ENCODE assay signal across 9 cellular contexts in the genomic region with DNA sequence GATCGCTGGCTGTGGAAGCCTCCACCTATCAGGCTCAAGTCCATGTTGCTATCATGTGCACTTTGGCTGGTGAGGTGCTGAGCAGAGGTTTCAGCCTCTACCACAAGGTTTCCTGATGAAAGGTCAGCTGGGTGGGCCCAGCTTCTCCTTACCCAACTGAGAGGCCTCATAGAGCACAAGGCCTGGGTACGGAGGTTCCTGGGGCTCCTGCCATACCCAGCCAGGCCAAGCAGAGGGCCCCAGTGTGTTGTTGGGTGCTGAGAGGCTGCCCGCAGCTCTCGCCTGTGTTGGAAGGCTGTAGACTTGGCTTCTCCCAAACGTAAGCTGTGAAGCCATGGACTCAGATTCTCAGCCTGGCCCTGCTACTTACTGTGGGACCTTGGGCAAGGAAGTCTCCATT. TPM values are rescaled to one million over a fixed set of nuclear protein-coding genes. Genes with fewer than 3 reads are reported as not detected.
DNase-seq lines count a peak whose midpoint lies in the region; ATAC-seq and TF ChIP-seq lines count a peak whose summit lies in the region.
"Had no signal": no experiment of that assay in that cellular context is flagged by ENCODE, and none has a peak within 500 bp of the region (broad histone marks: within the 10 kb centered on the region; RNA-seq: fewer than 3 reads in every experiment).

No MANE protein-coding gene starts in this region.

- peaks cover 54 to 63% of the 10 kb centered on the region in 2 experiments for H3K4me1 Mint-ChIP-seq in H9
- H3K4me1 Mint-ChIP-seq in WTC11: peaks cover 63% of the 10 kb centered on the region
- peaks cover 88 to 93% of the 10 kb centered on the region in 2 donors for H3K4me1 Mint-ChIP-seq in immature natural killer cell
- H3K4me1 Mint-ChIP-seq in stimulated activated memory B cell treated with anti-CD40 and anti-IgM and Interleukin-4, amounts not matched to agents 10 μg/mL and 1 μg/mL and 100 μg/mL, for 72 hours: peaks cover 80% of the 10 kb centered on the region

- peak overlapping the region; percentile 64 for H3K14ac ChIP-seq in H9 (ENCODE audit: insufficient read depth, low read length)

- H2AK5ac ChIP-seq in H9 (ENCODE audit: insufficient read length, low read length): no peak overlapping the region

- H2AFZ ChIP-seq in H9 (ENCODE audit: low read length): no peak overlapping the region

- peak overlapping the region; percentile 56 for H3K18ac ChIP-seq in H9 (ENCODE audit: insufficient read length, low read depth, low read length)

- no peak overlapping the region for H2BK15ac ChIP-seq in H9 (ENCODE audit: low read depth, low read length)

- peaks cover 2% of the 10 kb centered on the region; the same call in 1 of the 2 replicates for H3K4me1 ChIP-seq in H9 (ENCODE audit: insufficient read depth, low read length)

- no peak overlapping the region for H4K5ac ChIP-seq in H9 (ENCODE audit: insufficient read length, low read depth, low read length)

- DNase-seq in H9 (no peak), WTC11 (ENCODE audit: low spot score) (no peak), immature natural killer cell (peak; percentile 77 to 80 (median 79)), activated gamma-delta T cell (lab: John Stamatoyannopoulos, UW) (no peak), NCI-H2171 (lab: John Stamatoyannopoulos, UW) (no peak)
- DNase-seq: effector CD4-positive, alpha-beta T cell had no signal

- H3K4me3 Mint-ChIP-seq in H9: no peak overlapping the region
- H3K4me3 Mint-ChIP-seq in WTC11: no peak overlapping the region
- H3K4me3 Mint-ChIP-seq in immature natural killer cell: peak overlapping the region; percentile 75 to 87 (median 81)
- no peak overlapping the region for H3K4me3 Mint-ChIP-seq in stimulated activated memory B cell treated with anti-CD40 and anti-IgM and Interleukin-4, amounts not matched to agents 10 μg/mL and 1 μg/mL and 100 μg/mL, for 72 hours

- H4K91ac ChIP-seq in H9 (ENCODE audit: insufficient read length, low read depth, low read length): peak overlapping the region; percentile 27

- H3K27me3 ChIP-seq in H9 (ENCODE audit: insufficient read depth, low read length): no peaks in the 10 kb centered on the region

- H2BK20ac ChIP-seq in H9 (ENCODE audit: low read depth, low read length, poor library complexity, severe bottlenecking): no peak overlapping the region

- no peaks in the 10 kb centered on the region for H4K20me1 ChIP-seq in H9 (ENCODE audit: control insufficient read depth, insufficient read depth, insufficient read length)

- H3K56ac ChIP-seq in H9 (ENCODE audit: insufficient read length, low read depth, low read length): no peak overlapping the region

- H3K79me1 ChIP-seq in H9 (ENCODE audit: insufficient read depth, low read depth, low read length, poor library complexity, severe bottlenecking): peaks cover 2% of the 10 kb centered on the region

- no peaks in the 10 kb centered on the region; a peak in 1 of 5 replicates for H3K9me3 Mint-ChIP-seq in H9
- H3K9me3 Mint-ChIP-seq in WTC11: no peaks in the 10 kb centered on the region
- peaks cover 0 to 1% (median 0%) of the 10 kb centered on the region in 6 donors for H3K9me3 Mint-ChIP-seq in immature natural killer cell
- no peaks in the 10 kb centered on the region for H3K9me3 Mint-ChIP-seq in stimulated activated memory B cell treated with anti-CD40 and anti-IgM and Interleukin-4, amounts not matched to agents 10 μg/mL and 1 μg/mL and 100 μg/mL, for 72 hours

- no peak overlapping the region for H3T11ph ChIP-seq in H9 (ENCODE audit: low read length)

- H3K23me2 ChIP-seq in H9 (ENCODE audit: insufficient read length, low read depth, low read length, poor library complexity, severe bottlenecking): no peaks in the 10 kb centered on the region

- ATAC-seq in WTC11: peak; percentile 43; the same call in 1 of the 2 replicates
- ATAC-seq in stimulated activated memory B cell treated with anti-CD40 and anti-IgM and Interleukin-4, amounts not matched to agents 10 μg/mL and 1 μg/mL and 100 μg/mL, for 72 hours: peak; percentile 87
- no peak for ATAC-seq in HG03025 (IDR thresholded peaks at IDR 0.05; ENCODE audit: low FRiP score, unreplicated experiment)
- no peak for ATAC-seq in GM18868 (IDR thresholded peaks at IDR 0.05; ENCODE audit: unreplicated experiment)

- H3K27ac ChIP-seq in H9 (ENCODE audit: insufficient read length, low read depth, low read length): no peak overlapping the region

- H3K27ac Mint-ChIP-seq in H9 (peak overlapping the region; percentile 40 to 94 (median 73); a peak in 3 of 7 replicates), WTC11 (peak overlapping the region; percentile 61), immature natural killer cell (peak overlapping the region; percentile 99 to 100 (median 100))
- peak overlapping the region; percentile 68 for H3K27ac Mint-ChIP-seq in stimulated activated memory B cell treated with anti-CD40 and anti-IgM and Interleukin-4, amounts not matched to agents 10 μg/mL and 1 μg/mL and 100 μg/mL, for 72 hours

- H2BK120ac ChIP-seq in H9 (ENCODE audit: low read depth, low read length, poor library complexity, severe bottlenecking): no peak overlapping the region

- H3K27me3 Mint-ChIP-seq in H9 (ENCODE audit: low read depth): no peaks in the 10 kb centered on the region
- no peaks in the 10 kb centered on the region for H3K27me3 Mint-ChIP-seq in WTC11 (ENCODE audit: low read depth)
- peaks cover 5 to 29% (median 12%) of the 10 kb centered on the region in 3 donors for H3K27me3 Mint-ChIP-seq in immature natural killer cell (ENCODE audit: low read depth in 3 of 3)
- no peaks in the 10 kb centered on the region for H3K27me3 Mint-ChIP-seq in stimulated activated memory B cell treated with anti-CD40 and anti-IgM and Interleukin-4, amounts not matched to agents 10 μg/mL and 1 μg/mL and 100 μg/mL, for 72 hours

- POLR2A ChIA-PET in WTC11 (lab: Charles Lee): no interaction called here

- TF ChIP-seq CTCF in H9 (conservative IDR thresholded peaks at IDR 0.05) (peak; percentile 26; the same call in 2 of the 3 replicates), WTC11 (IDR thresholded peaks at IDR 0.05) (no peak)

- no peak overlapping the region for H3K4ac ChIP-seq in H9 (ENCODE audit: low read depth, low read length)

- H3K4me2 ChIP-seq in H9 (ENCODE audit: insufficient read depth, insufficient read length, low read length): no peak overlapping the region

- no peak overlapping the region for H4K8ac ChIP-seq in H9 (replicated peaks; ENCODE audit: insufficient read length, low read depth, low read length)

- no peaks in the 10 kb centered on the region for H3K9me3 ChIP-seq in H9 (ENCODE audit: control insufficient read depth, low read depth, low read length)

- H2BK5ac ChIP-seq in H9 (ENCODE audit: insufficient read length, low read length): no peak overlapping the region

- H3K79me2 ChIP-seq in H9 (ENCODE audit: insufficient read depth, low read length): peaks cover 44% of the 10 kb centered on the region; the same call in 1 of the 2 replicates

- H3K23ac ChIP-seq in H9 (ENCODE audit: insufficient read length, low read depth, low read length): no peak overlapping the region

- H3K36me3 Mint-ChIP-seq in H9 (ENCODE audit: insufficient read depth in 1 of 3, low read depth in 3 of 3) (peaks cover 10 to 22% (median 20%) of the 10 kb centered on the region in 3 experiments; a peak in 5 of 7 replicates), WTC11 (peaks cover 11% of the 10 kb centered on the region), immature natural killer cell (peaks cover 0 to 15% (median 3%) of the 10 kb centered on the region in 3 donors)
- peaks cover 31% of the 10 kb centered on the region for H3K36me3 Mint-ChIP-seq in stimulated activated memory B cell treated with anti-CD40 and anti-IgM and Interleukin-4, amounts not matched to agents 10 μg/mL and 1 μg/mL and 100 μg/mL, for 72 hours

- CTCF ChIA-PET in WTC11 (lab: Charles Lee): interaction anchor here (0.5 to 2.2 kb wide), 6 partner anchors 11 to 43 kb away, joined by 3 to 9 read pairs (median 3); no protein-coding TSS in a partner anchor

- H2BK12ac ChIP-seq in H9 (ENCODE audit: insufficient read length, low read depth, low read length): no peak overlapping the region

- no peak overlapping the region for H3K9ac ChIP-seq in H9 (ENCODE audit: extremely low read depth, insufficient read length, low read length)

- WGBS in H9 (ENCODE audit: extremely low coverage, insufficient read length, low lambda C conversion rate): no CpG with 5 or more reads among the region's 5 CpGs

TF ChIP-seq in WTC11, 78 proteins besides CTCF, POLR2A, EP300 and RAD21 (continues in another document):
- TF ChIP-seq, protein P1, sequence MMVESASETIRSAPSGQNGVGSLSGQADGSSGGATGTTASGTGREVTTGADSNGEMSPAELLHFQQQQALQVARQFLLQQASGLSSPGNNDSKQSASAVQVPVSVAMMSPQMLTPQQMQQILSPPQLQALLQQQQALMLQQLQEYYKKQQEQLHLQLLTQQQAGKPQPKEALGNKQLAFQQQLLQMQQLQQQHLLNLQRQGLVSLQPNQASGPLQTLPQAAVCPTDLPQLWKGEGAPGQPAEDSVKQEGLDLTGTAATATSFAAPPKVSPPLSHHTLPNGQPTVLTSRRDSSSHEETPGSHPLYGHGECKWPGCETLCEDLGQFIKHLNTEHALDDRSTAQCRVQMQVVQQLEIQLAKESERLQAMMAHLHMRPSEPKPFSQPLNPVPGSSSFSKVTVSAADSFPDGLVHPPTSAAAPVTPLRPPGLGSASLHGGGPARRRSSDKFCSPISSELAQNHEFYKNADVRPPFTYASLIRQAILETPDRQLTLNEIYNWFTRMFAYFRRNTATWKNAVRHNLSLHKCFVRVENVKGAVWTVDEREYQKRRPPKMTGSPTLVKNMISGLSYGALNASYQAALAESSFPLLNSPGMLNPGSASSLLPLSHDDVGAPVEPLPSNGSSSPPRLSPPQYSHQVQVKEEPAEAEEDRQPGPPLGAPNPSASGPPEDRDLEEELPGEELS (CRISPR knock-in tag; IDR thresholded peaks at IDR 0.05): no peak
- TF ChIP-seq NR1H2 (CRISPR knock-in tag; IDR thresholded peaks at IDR 0.05): no peak
- no peak for TF ChIP-seq GTF2I (CRISPR knock-in tag; conservative IDR thresholded peaks at IDR 0.05)
- TF ChIP-seq JAZF1 (CRISPR knock-in tag; IDR thresholded peaks at IDR 0.05): no peak
- TF ChIP-seq ZNF423 (CRISPR knock-in tag; IDR thresholded peaks at IDR 0.05): no peak
- TF ChIP-seq ETV6 (CRISPR knock-in tag; IDR thresholded peaks at IDR 0.05): no peak
- TF ChIP-seq FOXP1 (CRISPR knock-in tag; IDR thresholded peaks at IDR 0.05; ENCODE audit: borderline replicate concordance): no peak
- TF ChIP-seq ZNF396 (CRISPR knock-in tag; IDR thresholded peaks at IDR 0.05; ENCODE audit: borderline replicate concordance): no peak
- TF ChIP-seq HMGA2 (CRISPR knock-in tag; IDR thresholded peaks at IDR 0.05): no peak

RNA-seq across cellular contexts. Expression of a gene that starts 28.2 kb away (rescaled TPM):
- total RNA-seq in H9 (2021) (369 and 386 TPM in 2 replicates), WTC11 (2021) (484 to 511 TPM (median 506 TPM) in 3 replicates)
- 10 to 100 TPM in 2 of 3 donors, 1 to 10 TPM in 1; 8.5 to 68.3 (median 17.4) TPM for polyA plus RNA-seq in immature natural killer cell

RNA-seq across cellular contexts. Expression of a gene that starts 56.6 kb away (rescaled TPM):
- 341 and 345 TPM in 2 replicates for total RNA-seq in H9 (2021)
- total RNA-seq in WTC11 (2021): 389 to 416 TPM (median 410 TPM) in 3 replicates
- 100 to 1,000 TPM; 338 to 456 (median 383) TPM for polyA plus RNA-seq in immature natural killer cell

RNA-seq across cellular contexts. Expression of a gene that starts 57.9 kb away (rescaled TPM):
- 25.7 and 31.1 TPM in 2 replicates for total RNA-seq in H9 (2021)
- 14.0 to 25.0 TPM (median 24.5 TPM) in 3 replicates for total RNA-seq in WTC11 (2021)
- 10 to 100 TPM; 52.1 to 98.1 (median 67.0) TPM for polyA plus RNA-seq in immature natural killer cell

Comparison
In these comparisons a context has a peak if more than half of its experiments do, and no peak if none do; other contexts are left out.
1. DNase-seq: peak in immature natural killer cell (3 of 3); none in H9 (single experiment), WTC11 (single experiment), activated gamma-delta T cell (single experiment) and NCI-H2171 (single experiment).
2. H3K4me3 Mint-ChIP-seq: peak in immature natural killer cell (5 of 5); none in H9 (0 of 2), WTC11 (single experiment) and stimulated activated memory B cell treated with anti-CD40 and anti-IgM and Interleukin-4, amounts not matched to agents 10 μg/mL and 1 μg/mL and 100 μg/mL, for 72 hours (single experiment).
3. ATAC-seq: peak in WTC11 (single experiment) and stimulated activated memory B cell treated with anti-CD40 and anti-IgM and Interleukin-4, amounts not matched to agents 10 μg/mL and 1 μg/mL and 100 μg/mL, for 72 hours (single experiment); none in HG03025 (single experiment) and GM18868 (single experiment).
4. Peak in every context shown above with its lines, with median percentiles within 50 percentile points of each other: H3K27ac Mint-ChIP-seq.